ENCODE assay signal across 14 cellular contexts in genomic region chr6:47103931-47104330, GRCh38.
A peak's percentile ranks its signal among the peaks of the same experiment; 100 is the strongest.
DNase-seq lines count a peak whose midpoint lies in the region; ATAC-seq, FAIRE-seq and TF ChIP-seq lines count a peak whose summit lies in the region.
"Had no signal": no experiment of that assay in that cellular context is flagged by ENCODE, and none has a peak within 500 bp of the region (broad histone marks: within the 10 kb centered on the region; RNA-seq: fewer than 3 reads in every experiment).

No MANE protein-coding gene starts in this region.

- no peak overlapping the region for H3K4me2 ChIP-seq in IMR-90 (ENCODE audit: low read depth, low read length)

- no peak overlapping the region for H3K4ac ChIP-seq in IMR-90 (ENCODE audit: low read depth, low read length)

- no peak overlapping the region for H3K56ac ChIP-seq in IMR-90 (ENCODE audit: extremely low read depth, insufficient read depth, low read length)

- H4K5ac ChIP-seq in IMR-90 (ENCODE audit: low read depth, low read length), result no peak overlapping the region

- intact Hi-C loops in IMR-90 (cut with micrococcal nuclease), result no loop called here
- intact Hi-C loops in Panc1 (cut with micrococcal nuclease; ENCODE audit: unreplicated experiment), result no loop called here

- H4K91ac ChIP-seq in IMR-90 (ENCODE audit: insufficient read depth, low read depth, low read length), result no peak overlapping the region

- H3K27me3 ChIP-seq in IMR-90 (ENCODE audit: control insufficient read depth, insufficient read depth, low read length) (no peaks in the 10 kb centered on the region), Panc1 (ENCODE audit: control insufficient read depth, insufficient read depth, low read length) (no peaks in the 10 kb centered on the region), small intestine (ENCODE audit: control insufficient read depth in 2 of 2, insufficient read depth in 2 of 2, low read length in 2 of 2) (no peaks in the 10 kb centered on the region)
- H3K27me3 ChIP-seq: suprapubic skin had no signal

- no peak overlapping the region for H2BK15ac ChIP-seq in IMR-90 (ENCODE audit: low read depth, low read length)

- no peak overlapping the region for H4K8ac ChIP-seq in IMR-90 (ENCODE audit: low read depth in 2 of 2, low read length in 2 of 2)

- in situ Hi-C loops in IMR-90 (cut with MboI; ENCODE audit: low sequenced_read_pairs) (no loop called here), Panc1 (cut with HindIII; ENCODE audit: low pct_unique_long_range_greater_than_20kb, low sequenced_read_pairs) (no loop called here)

- dilution Hi-C loops in IMR-90 (cut with HindIII; ENCODE audit: low sequenced_read_pairs, unreplicated experiment), result no loop called here

- ATAC-seq in IMR-90 (ENCODE audit: low read depth) (peak; percentile 70), Panc1 (no peak), GM19324 (IDR thresholded peaks at IDR 0.05; ENCODE audit: low FRiP score, unreplicated experiment) (no peak)

- POLR2A ChIA-PET in IMR-90 (lab: Charles Lee; ENCODE audit: unreplicated experiment) (no interaction called here), Panc1 (lab: Charles Lee) (interaction anchor here (0.6 kb wide), 1 partner anchor 224 kb away, joined by 4 read pairs; no protein-coding TSS in a partner anchor)

- TF ChIP-seq CTCF in IMR-90 (conservative IDR thresholded peaks at IDR 0.05; ENCODE audit: low read depth, low read length) (no peak), Panc1 (IDR thresholded peaks at IDR 0.05) (no peak), fibroblast of villous mesenchyme (IDR thresholded peaks at IDR 0.05; ENCODE audit: insufficient read depth, low read depth, low read length) (no peak)

- H3K4me3 ChIP-seq in IMR-90 (ENCODE audit: insufficient read depth, low read depth, low read length), result no peak overlapping the region
- no peak overlapping the region for H3K4me3 ChIP-seq in Panc1 (ENCODE audit: low read depth in 2 of 2, low read length in 2 of 2)
- no peak overlapping the region for H3K4me3 ChIP-seq in fibroblast of villous mesenchyme (ENCODE audit: low read depth, low read length)
- H3K4me3 ChIP-seq in small intestine (ENCODE audit: low read depth in 1 of 2, low read length in 2 of 2), result no peak overlapping the region
- H3K4me3 ChIP-seq: suprapubic skin had no signal

- H4K20me1 ChIP-seq in IMR-90 (ENCODE audit: insufficient read depth, low read length), result no peaks in the 10 kb centered on the region

- H2AFZ ChIP-seq in IMR-90 (replicated peaks; ENCODE audit: low read length, poor library complexity), result no peak overlapping the region

- WGBS in IMR-90 (ENCODE audit: extremely low coverage in 2 of 2, insufficient read length in 1 of 2), 2 experiments, result no CpG with 5 or more reads among the region's 6 CpGs
- WGBS in small intestine, 3 donors, result 22 to 40% (median 29%) methylated on average over 6 of the region's 6 CpGs

- FAIRE-seq in small intestine (lab: Jason Lieb, UNC), result no peak
- FAIRE-seq: GM12891 had no signal

- no peak overlapping the region for H3K9ac ChIP-seq in IMR-90 (ENCODE audit: low read depth, low read length)

- DNase-seq in IMR-90, result peak; percentile 49
- DNase-seq in Panc1 (ENCODE audit: low read depth, low spot score), result no peak
- peak; percentile 61 for DNase-seq in fibroblast of villous mesenchyme (ENCODE audit: low read depth)
- peak; percentile 72 for DNase-seq in small intestine
- no peak for DNase-seq in stimulated activated CD8-positive, alpha-beta memory T cell treated with anti-CD3 and anti-CD28 coated beads, Interleukin-4, amount 100 ng/mL, for 48 hours
- DNase-seq in stimulated activated CD4-positive, alpha-beta T cell treated with anti-CD3 and anti-CD28 coated beads, Interleukin-1b, Interleukin-23, amount 100 ng/mL, for 48 hours, result no peak
- DNase-seq: activated T-cell treated with anti-CD3 and anti-CD28 coated beads, Interleukin-2, amount 50 U/mL, for 1 hour; DMS53; effector memory CD4-positive, alpha-beta T cell; NCI-H2227 treated with DMSO at 0.1 percent for 48 hours; SHP77 treated with DMSO at 0.1 percent for 48 hours had no signal

- no peaks in the 10 kb centered on the region for H3K9me3 ChIP-seq in IMR-90 (ENCODE audit: control insufficient read depth, insufficient read depth, low read length)
- H3K9me3 ChIP-seq in Panc1 (ENCODE audit: control insufficient read depth, insufficient read depth, low read depth, low read length), result no peaks in the 10 kb centered on the region
- H3K9me3 ChIP-seq in small intestine (ENCODE audit: control insufficient read depth, low read depth), result no peaks in the 10 kb centered on the region
- H3K9me3 ChIP-seq: suprapubic skin had no signal

- no peak overlapping the region for H3K18ac ChIP-seq in IMR-90 (ENCODE audit: low read depth, low read length)

- no peak overlapping the region for H2BK120ac ChIP-seq in IMR-90 (ENCODE audit: low read depth, low read length)

- BruUV-seq in IMR-90 (replicated peaks; lab: Mats Ljungman, UMichigan), result no TSS peak
- BruUV-seq in Panc1 (replicated peaks; lab: Mats Ljungman, UMichigan), result no TSS peak

- no peak overlapping the region for H2BK5ac ChIP-seq in IMR-90 (ENCODE audit: low read depth, low read length, poor library complexity, severe bottlenecking)

- CTCF ChIA-PET in IMR-90 (lab: Yijun Ruan, JAX), result interaction anchor here (0.7 kb wide), 1 partner anchor 528 kb away, joined by 5 read pairs; no protein-coding TSS in a partner anchor
- CTCF ChIA-PET in Panc1 (lab: Charles Lee), result no interaction called here

- no peak overlapping the region for H2AK9ac ChIP-seq in IMR-90 (replicated peaks; ENCODE audit: low read depth, low read length, poor library complexity)

- H3K79me1 ChIP-seq in IMR-90 (ENCODE audit: low read depth in 1 of 2, low read length in 2 of 2), result no peaks in the 10 kb centered on the region

- TF ChIP-seq RAD21 in IMR-90 (IDR thresholded peaks at IDR 0.05; ENCODE audit: low read length), result no peak

- peaks cover 3% of the 10 kb centered on the region; the same call in 1 of the 2 replicates for H3K9me1 ChIP-seq in IMR-90 (ENCODE audit: insufficient read depth, low read length)

- no peak overlapping the region for H3K23ac ChIP-seq in IMR-90 (ENCODE audit: low read depth, low read length)

- no peak for TF ChIP-seq POLR2A in IMR-90 (IDR thresholded peaks at IDR 0.05; ENCODE audit: low read depth, low read length)

- no peak overlapping the region for H2AK5ac ChIP-seq in IMR-90 (ENCODE audit: low read depth, low read length)

- H3K27ac ChIP-seq in IMR-90 (ENCODE audit: insufficient read depth, low read length), result no peak overlapping the region
- H3K27ac ChIP-seq in Panc1 (ENCODE audit: low read length), result peak overlapping the region; percentile 36; the same call in 1 of the 2 replicates
- no peak overlapping the region for H3K27ac ChIP-seq in small intestine (ENCODE audit: low read depth in 1 of 2, low read length in 1 of 2)
- H3K27ac ChIP-seq: suprapubic skin had no signal

- H3K4me1 ChIP-seq in IMR-90 (ENCODE audit: control insufficient read depth, insufficient read depth, low read length) (no peaks in the 10 kb centered on the region), Panc1 (ENCODE audit: control insufficient read depth, insufficient read depth, low read length) (no peaks in the 10 kb centered on the region), small intestine (ENCODE audit: control insufficient read depth in 2 of 2, insufficient read depth in 1 of 2, low read depth in 1 of 2, low read length in 1 of 2) (no peaks in the 10 kb centered on the region)

- H2BK20ac ChIP-seq in IMR-90 (ENCODE audit: low read depth, low read length), result no peak overlapping the region

- no peaks in the 10 kb centered on the region for H3K36me3 ChIP-seq in IMR-90 (ENCODE audit: control insufficient read depth, insufficient read depth, low read length)
- no peaks in the 10 kb centered on the region for H3K36me3 ChIP-seq in Panc1 (ENCODE audit: control insufficient read depth, insufficient read depth, low read length)
- no peaks in the 10 kb centered on the region for H3K36me3 ChIP-seq in small intestine (ENCODE audit: control insufficient read depth in 2 of 2, insufficient read depth in 2 of 2, low read length in 2 of 2)
- H3K36me3 ChIP-seq: suprapubic skin had no signal

- H3K14ac ChIP-seq in IMR-90 (replicated peaks; ENCODE audit: low read depth, low read length), result no peak overlapping the region

TF ChIP-seq in IMR-90, 13 proteins besides CTCF, POLR2A, EP300 and RAD21:
- TF ChIP-seq MAZ (IDR thresholded peaks at IDR 0.05; ENCODE audit: borderline replicate concordance, low read depth, low read length) (no peak), CEBPB (IDR thresholded peaks at IDR 0.05; ENCODE audit: low read depth, low read length) (peak; percentile 64), MXI1 (IDR thresholded peaks at IDR 0.05; ENCODE audit: borderline replicate concordance, low read depth, low read length) (no peak), RCOR1 (IDR thresholded peaks at IDR 0.05; ENCODE audit: insufficient replicate concordance, low read length) (no peak), MAFK (IDR thresholded peaks at IDR 0.05; ENCODE audit: low read depth, low read length) (no peak), RFX5 (IDR thresholded peaks at IDR 0.05; ENCODE audit: low read depth, low read length) (no peak), USF2 (IDR thresholded peaks at IDR 0.05; ENCODE audit: low read depth, low read length) (no peak), NFE2L2 (IDR thresholded peaks at IDR 0.05; ENCODE audit: low read depth, low read length) (no peak)

Comparison
In these comparisons a context has a peak if more than half of its experiments do, and no peak if none do; other contexts are left out.
1. DNase-seq: peak in IMR-90 (single experiment), fibroblast of villous mesenchyme (single experiment) and small intestine (single experiment); none in Panc1 (single experiment), stimulated activated CD8-positive, alpha-beta memory T cell treated with anti-CD3 and anti-CD28 coated beads, Interleukin-4, amount 100 ng/mL, for 48 hours (single experiment) and stimulated activated CD4-positive, alpha-beta T cell treated with anti-CD3 and anti-CD28 coated beads, Interleukin-1b, Interleukin-23, amount 100 ng/mL, for 48 hours (single experiment).